In genomic region chr3:62567097-62568021, GRCh38 we compare ENCODE assay signal across 1 cellular context.
TF ChIP-seq lines count a peak whose summit lies in the region.

No MANE protein-coding gene starts in this region.

TF ChIP-seq in GM23338, 12 proteins besides CTCF, POLR2A, EP300 and RAD21 (continued from another document):
- TF ChIP-seq ZNF462 (CRISPR knock-in tag; IDR thresholded peaks at IDR 0.05), result no peak
- TF ChIP-seq NANOG (IDR thresholded peaks at IDR 0.05; ENCODE audit: borderline replicate concordance), result no peak
- no peak for TF ChIP-seq REST (IDR thresholded peaks at IDR 0.05; ENCODE audit: unreplicated experiment)
